8 cellular contexts compared by ENCODE assay signal in genomic region chr3:49132437-49133225, GRCh38. TPM values are rescaled to one million over a fixed set of nuclear protein-coding genes. Genes with fewer than 3 reads are reported as not detected.
A peak's percentile ranks its signal among the peaks of the same experiment; 100 is the strongest.
DNase-seq lines count a peak whose midpoint lies in the region; ATAC-seq and TF ChIP-seq lines count a peak whose summit lies in the region.

Gene LAMB2 (minus strand): TSS chr3:49133050. CDS start chr3:49132867, 183 bp downstream.

- H3K27ac Mint-ChIP-seq in brain (peak within 1 kb of the TSS; percentile 91 to 98 (median 94)), T-helper 17 cell (no peak within 1 kb of the TSS)

- peak in 12 of 14 donors; percentile 10 to 66 (median 46) for DNase-seq in C1 segment of cervical spinal cord (lab: John Stamatoyannopoulos, UW)
- DNase-seq in NCI-H1105 (lab: John Stamatoyannopoulos, UW), result peak; percentile 10
- peak; percentile 50 for DNase-seq in iPS DF 19.7 (ENCODE audit: low read depth, low spot score)
- DNase-seq in prostate gland (ENCODE audit: low spot score), result peak; percentile 76
- no peak for DNase-seq in MV-4-11 (lab: John Stamatoyannopoulos, UW)
- DNase-seq in T-helper 17 cell, result no peak

- TF ChIP-seq POLR2A in prostate gland (IDR thresholded peaks at IDR 0.05), result peak; percentile 62

- H3K4me1 ChIP-seq in prostate gland (replicated peaks), result peaks cover 5% of the 10 kb centered on the region

- H3K36me3 ChIP-seq in prostate gland, result peaks cover 0 to 4% of the 10 kb centered on the region in 2 donors

- intact Hi-C loops in prostate gland (cut with DNase I), result loop anchor here (5.0 to 10.0 kb wide), 2 partner anchors 40 to 1152 kb away; partner anchors contain the start of gene QRICH1

- no peaks in the 10 kb centered on the region for H3K27me3 ChIP-seq in prostate gland (replicated peaks; ENCODE audit: insufficient read depth)

- H3K36me3 Mint-ChIP-seq in brain (peaks cover 6% of the 10 kb centered on the region), T-helper 17 cell (ENCODE audit: low read depth) (peaks cover 2% of the 10 kb centered on the region)

- H3K4me3 ChIP-seq in prostate gland, result peak within 1 kb of the TSS; percentile 43 to 63

- H3K9me3 Mint-ChIP-seq in brain, result no peaks in the 10 kb centered on the region

- TF ChIP-seq CTCF in brain (conservative IDR thresholded peaks at IDR 0.05) (no peak), prostate gland (IDR thresholded peaks at IDR 0.05) (peak in 2 of 4 experiments; percentile 9 to 16)

- H3K9me3 ChIP-seq in prostate gland, result no peaks in the 10 kb centered on the region
- no peaks in the 10 kb centered on the region for H3K9me3 ChIP-seq in T-helper 17 cell (ENCODE audit: control insufficient read depth, low read length, poor library complexity, severe bottlenecking)

- H3K4me3 Mint-ChIP-seq in brain, result peak within 1 kb of the TSS; percentile 87 to 95 (median 93)
- H3K4me3 Mint-ChIP-seq in T-helper 17 cell, result no peak within 1 kb of the TSS

- H3K27ac ChIP-seq in prostate gland, result peak within 1 kb of the TSS; percentile 81

- no peak for ATAC-seq in GM19452 (IDR thresholded peaks at IDR 0.05; ENCODE audit: unreplicated experiment)
- no peak for ATAC-seq in T-helper 17 cell

- 1% methylated on average over 28 of the region's 28 CpGs for WGBS in prostate gland

- H3K27me3 Mint-ChIP-seq in brain (no peaks in the 10 kb centered on the region), T-helper 17 cell (peaks cover 40% of the 10 kb centered on the region)

- peaks cover 28% of the 10 kb centered on the region for H3K4me1 Mint-ChIP-seq in brain
- peaks cover 3% of the 10 kb centered on the region for H3K4me1 Mint-ChIP-seq in T-helper 17 cell

RNA-seq across cellular contexts. Expression of gene LAMB2, which starts in this region (rescaled TPM):
- 84.1 TPM for polyA plus RNA-seq in brain (ENCODE audit: insufficient read depth, low read depth, low replicate concordance)
- total RNA-seq in prostate gland (100 to 1,000 TPM; 432 to 667 TPM), T-helper 17 cell (1 to 10 TPM in 1 of 2 donors, under 1 TPM in 1; 0.65 to 3.3 TPM)

Comparison
In these comparisons a context has a peak if more than half of its experiments do, and no peak if none do; other contexts are left out.
1. RNA of gene LAMB2 (total RNA-seq): 432 to 667 TPM in prostate gland; 0.65 to 3.3 TPM in T-helper 17 cell; every median in the first group is over 100 times any median in the second.
2. DNase-seq: peak in C1 segment of cervical spinal cord (12 of 14), NCI-H1105 (single experiment), iPS DF 19.7 (single experiment) and prostate gland (single experiment); none in MV-4-11 (single experiment) and T-helper 17 cell (0 of 3).